13 cellular contexts compared by ENCODE assay signal in the genomic region with DNA sequence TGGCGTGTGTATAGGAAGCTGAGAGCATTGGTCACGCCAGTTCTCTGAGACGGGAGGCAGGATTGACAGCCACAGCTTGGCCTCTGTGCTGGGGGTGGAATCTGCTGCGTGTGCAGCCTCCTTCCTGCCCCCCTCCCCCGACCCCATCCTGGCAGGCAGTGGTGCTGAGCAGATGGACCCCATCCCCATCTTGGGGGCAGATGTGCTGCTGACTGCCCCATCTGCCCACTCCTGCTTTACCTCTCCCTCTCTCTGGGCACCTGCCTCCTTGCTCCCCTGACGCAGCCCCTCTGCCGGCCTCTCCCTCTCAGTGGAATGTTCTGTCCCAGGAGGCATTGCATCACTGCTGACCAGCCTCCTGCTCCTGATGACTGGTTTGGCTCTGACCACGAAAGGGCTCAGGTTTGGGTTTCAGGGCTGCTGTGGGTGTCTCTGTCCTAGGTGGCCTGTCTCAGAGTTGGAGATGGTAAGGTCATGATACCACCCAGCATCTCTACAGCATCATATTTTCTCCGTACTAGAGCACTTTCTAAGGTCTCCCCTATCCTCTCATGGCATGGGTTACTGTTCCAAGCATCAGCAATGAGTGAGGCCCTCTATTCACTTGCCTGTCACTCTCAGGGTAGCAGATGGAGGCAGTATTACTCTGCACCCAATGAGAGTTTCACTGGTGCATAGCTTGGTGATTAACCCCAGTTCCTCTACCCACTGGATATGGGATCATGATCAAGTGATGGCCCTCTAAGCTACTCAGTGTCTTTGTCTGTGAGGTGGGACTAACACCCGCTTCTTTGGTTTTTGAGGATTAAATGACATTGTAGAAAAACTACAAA.
DNase-seq lines count a peak whose midpoint lies in the region; ATAC-seq and TF ChIP-seq lines count a peak whose summit lies in the region.
"Had no signal": no experiment of that assay in that cellular context is flagged by ENCODE, and none has a peak within 500 bp of the region (broad histone marks: within the 10 kb centered on the region; RNA-seq: fewer than 3 reads in every experiment).

No MANE protein-coding gene starts in this region.

- DNase-seq in DMS 273 (lab: John Stamatoyannopoulos, UW; ENCODE audit: unreplicated experiment) (peak; percentile 75), NB4 (ENCODE audit: low read depth) (peak; percentile 25), DMS114 treated with DMSO at 0.1 percent for 48 hours (lab: John Stamatoyannopoulos, UW; ENCODE audit: unreplicated experiment) (no peak), LoVo (ENCODE audit: low spot score) (no peak), A673 (ENCODE audit: low spot score) (no peak), RKO (ENCODE audit: low spot score) (no peak)
- no peak for DNase-seq in effector memory CD8-positive, alpha-beta T cell
- no peak for DNase-seq in naive thymus-derived CD4-positive, alpha-beta T cell
- DNase-seq: activated CD4-positive, alpha-beta T cell treated with anti-CD3 and anti-CD28 coated beads, Interleukin-2, amount 50 U/mL, for 48 hours; esophagus squamous epithelium; NCI-H1417; SIG-M5 had no signal

- H3K27me3 Mint-ChIP-seq in effector memory CD8-positive, alpha-beta T cell: peaks cover 0 to 12% of the 10 kb centered on the region in 2 donors
- H3K27me3 Mint-ChIP-seq in naive thymus-derived CD4-positive, alpha-beta T cell: peaks cover 0 to 3% (median 0%) of the 10 kb centered on the region in 5 donors

- BruUV-seq in A673 (replicated peaks; lab: Mats Ljungman, UMichigan): no TSS peak

- H3K4me1 Mint-ChIP-seq in effector memory CD8-positive, alpha-beta T cell (ENCODE audit: low read depth in 2 of 2): peaks cover 5% of the 10 kb centered on the region in 2 donors
- H3K4me1 Mint-ChIP-seq in naive thymus-derived CD4-positive, alpha-beta T cell: peaks cover 22 to 54% (median 43%) of the 10 kb centered on the region in 7 donors

- intact Hi-C loops in naive thymus-derived CD4-positive, alpha-beta T cell (cut with micrococcal nuclease): loop anchor here in 1 of 2 donors (1.0 kb wide), 1 partner anchor 18 kb away; no protein-coding TSS in a partner anchor
- intact Hi-C loops in A673 (cut with micrococcal nuclease; ENCODE audit: unreplicated experiment): no loop called here

- POLR2A ChIA-PET in naive thymus-derived CD4-positive, alpha-beta T cell (lab: Charles Lee): no interaction called here
- POLR2A ChIA-PET in A673 (lab: Charles Lee; ENCODE audit: low non-redundant PET): no interaction called here

- ATAC-seq in effector memory CD8-positive, alpha-beta T cell (replicated peaks): no peak
- ATAC-seq in naive thymus-derived CD4-positive, alpha-beta T cell: no peak

- CTCF ChIA-PET in naive thymus-derived CD4-positive, alpha-beta T cell (lab: Charles Lee): no interaction called here
- CTCF ChIA-PET in A673 (lab: Charles Lee): no interaction called here

- no peaks in the 10 kb centered on the region for H3K36me3 ChIP-seq in naive thymus-derived CD4-positive, alpha-beta T cell (ENCODE audit: control insufficient read depth in 2 of 3, insufficient read depth in 3 of 3, low read length in 3 of 3)
- H3K36me3 ChIP-seq in A673 (ENCODE audit: insufficient read depth, low read length, poor library complexity, severe bottlenecking): no peaks in the 10 kb centered on the region
- H3K36me3 ChIP-seq: ascending aorta, esophagus squamous epithelium had no signal

- no peaks in the 10 kb centered on the region for H3K27me3 ChIP-seq in naive thymus-derived CD4-positive, alpha-beta T cell (ENCODE audit: control insufficient read depth in 2 of 2, insufficient read depth in 2 of 2, low read length in 2 of 2)
- no peaks in the 10 kb centered on the region for H3K27me3 ChIP-seq in A673 (replicated peaks; ENCODE audit: insufficient read depth, low read depth, low read length, poor library complexity)
- H3K27me3 ChIP-seq: ascending aorta had no signal

- H3K9me3 Mint-ChIP-seq in effector memory CD8-positive, alpha-beta T cell: no peaks in the 10 kb centered on the region
- peaks cover 0 to 2% (median 0%) of the 10 kb centered on the region in 11 donors for H3K9me3 Mint-ChIP-seq in naive thymus-derived CD4-positive, alpha-beta T cell

- H3K4me3 Mint-ChIP-seq in effector memory CD8-positive, alpha-beta T cell: no peak overlapping the region
- H3K4me3 Mint-ChIP-seq in naive thymus-derived CD4-positive, alpha-beta T cell: peak overlapping the region in 7 of 10 donors; percentile 16 to 80 (median 40)

- TF ChIP-seq CTCF in NB4 (IDR thresholded peaks at IDR 0.05; ENCODE audit: low read depth, low read length) (no peak), A673 (conservative IDR thresholded peaks at IDR 0.05; ENCODE audit: low read depth, low read length) (no peak)

- H3K9me3 ChIP-seq in naive thymus-derived CD4-positive, alpha-beta T cell (ENCODE audit: control insufficient read depth in 2 of 3, low read length in 3 of 3): no peaks in the 10 kb centered on the region
- no peaks in the 10 kb centered on the region for H3K9me3 ChIP-seq in A673 (ENCODE audit: low read depth, low read length, poor library complexity, severe bottlenecking)
- H3K9me3 ChIP-seq: ascending aorta, esophagus squamous epithelium had no signal

- peak overlapping the region; percentile 15 to 42 for H3K27ac Mint-ChIP-seq in effector memory CD8-positive, alpha-beta T cell
- H3K27ac Mint-ChIP-seq in naive thymus-derived CD4-positive, alpha-beta T cell: peak overlapping the region in 6 of 9 donors; percentile 50 to 85 (median 72)

- no peak overlapping the region for H3K4me3 ChIP-seq in NB4 (ENCODE audit: low read depth, low read length)
- H3K4me3 ChIP-seq in naive thymus-derived CD4-positive, alpha-beta T cell (ENCODE audit: low read length): no peak overlapping the region
- no peak overlapping the region for H3K4me3 ChIP-seq in A673 (ENCODE audit: low read depth, low read length, poor library complexity, severe bottlenecking)
- H3K4me3 ChIP-seq: ascending aorta, esophagus squamous epithelium had no signal

- no peaks in the 10 kb centered on the region for H3K36me3 Mint-ChIP-seq in effector memory CD8-positive, alpha-beta T cell (ENCODE audit: insufficient read depth)
- H3K36me3 Mint-ChIP-seq in naive thymus-derived CD4-positive, alpha-beta T cell: no peaks in the 10 kb centered on the region

- TF ChIP-seq POLR2A in NB4 (IDR thresholded peaks at IDR 0.05; ENCODE audit: extremely low read depth, insufficient read length): no peak

- peaks cover 14 to 34% of the 10 kb centered on the region in 2 donors for H3K4me1 ChIP-seq in naive thymus-derived CD4-positive, alpha-beta T cell (ENCODE audit: control insufficient read depth in 2 of 2, insufficient read depth in 2 of 2, low read length in 2 of 2)
- no peaks in the 10 kb centered on the region for H3K4me1 ChIP-seq in A673 (ENCODE audit: insufficient read depth, low read length, poor library complexity, severe bottlenecking)
- H3K4me1 ChIP-seq: esophagus squamous epithelium had no signal

- no peak overlapping the region for H3K27ac ChIP-seq in naive thymus-derived CD4-positive, alpha-beta T cell (ENCODE audit: low read depth, low read length)
- no peak overlapping the region for H3K27ac ChIP-seq in A673 (ENCODE audit: low read depth, low read length, poor library complexity, severe bottlenecking)
- H3K27ac ChIP-seq: ascending aorta, esophagus squamous epithelium had no signal

Comparison
In these comparisons a context has a peak if more than half of its experiments do, and no peak if none do; other contexts are left out.
1. DNase-seq: peak in DMS 273 (single experiment) and NB4 (single experiment); none in effector memory CD8-positive, alpha-beta T cell (0 of 3), naive thymus-derived CD4-positive, alpha-beta T cell (0 of 9), DMS114 treated with DMSO at 0.1 percent for 48 hours (single experiment), LoVo (single experiment), A673 (single experiment) and RKO (single experiment).
2. H3K4me3 Mint-ChIP-seq: peak in naive thymus-derived CD4-positive, alpha-beta T cell (7 of 10); none in effector memory CD8-positive, alpha-beta T cell (0 of 2).